23 cellular contexts compared by ENCODE assay signal in the genomic region with DNA sequence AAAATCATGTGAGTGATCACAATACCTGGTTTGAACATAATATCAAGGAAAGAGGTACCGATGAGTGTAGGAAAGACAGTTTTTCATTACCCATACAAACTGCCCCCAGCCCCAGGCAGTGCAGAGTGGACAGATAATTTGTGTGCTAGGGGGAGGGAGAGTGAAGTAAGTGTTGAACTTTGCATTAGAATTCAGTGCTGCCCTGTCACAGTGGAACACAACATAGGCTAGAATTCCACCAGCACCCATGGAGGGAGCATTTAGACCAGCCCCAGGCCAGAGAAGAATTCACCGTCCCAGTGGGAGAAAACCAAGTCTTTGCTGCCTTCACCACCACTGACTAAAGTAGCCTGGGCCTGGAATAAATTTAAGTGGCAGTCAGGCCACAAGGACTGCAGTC.
"Had no signal": no experiment of that assay in that cellular context is flagged by ENCODE, and none has a peak within 500 bp of the region (broad histone marks: within the 10 kb centered on the region; RNA-seq: fewer than 3 reads in every experiment).

No MANE protein-coding gene starts in this region.

- H3K4me3 Mint-ChIP-seq: IgD-negative memory B cell had no signal

- DNase-seq: Kasumi-1, MM.1S, NCI-H1092 treated with DMSO at 0.1 percent for 48 hours, NCI-H1436, NCI-H187, NCI-H2029, NCI-H2081 treated with DMSO at 0.1 percent for 48 hours, NCI-H2171, NCI-H226, NCI-H446, NCI-H510A, NCI-H524 treated with DMSO at 0.1 percent for 48 hours, NCI-H69, NCI-H774, Right ventricle myocardium superior, RPMI8226, SIG-M5 had no signal

- H3K4me1 Mint-ChIP-seq: IgD-negative memory B cell had no signal

- H3K4me1 ChIP-seq: SJSA1 had no signal

- H3K9ac ChIP-seq: KMS-11 had no signal

- H3K27me3 ChIP-seq: SJSA1 had no signal

- H3K27ac ChIP-seq: KMS-11, SJSA1, SK-N-MC had no signal

- FAIRE-seq: K562, RCC 7860 had no signal

- H3K4me3 ChIP-seq: K562, SJSA1, SK-N-MC had no signal

- H3K9me3 ChIP-seq: SJSA1 had no signal

- H3K4me2 ChIP-seq: KMS-11 had no signal

- ATAC-seq: K562 had no signal

- H3K27me3 Mint-ChIP-seq: IgD-negative memory B cell had no signal
